Comparison of ENCODE assay signal across 2 cellular contexts in the genomic region with DNA sequence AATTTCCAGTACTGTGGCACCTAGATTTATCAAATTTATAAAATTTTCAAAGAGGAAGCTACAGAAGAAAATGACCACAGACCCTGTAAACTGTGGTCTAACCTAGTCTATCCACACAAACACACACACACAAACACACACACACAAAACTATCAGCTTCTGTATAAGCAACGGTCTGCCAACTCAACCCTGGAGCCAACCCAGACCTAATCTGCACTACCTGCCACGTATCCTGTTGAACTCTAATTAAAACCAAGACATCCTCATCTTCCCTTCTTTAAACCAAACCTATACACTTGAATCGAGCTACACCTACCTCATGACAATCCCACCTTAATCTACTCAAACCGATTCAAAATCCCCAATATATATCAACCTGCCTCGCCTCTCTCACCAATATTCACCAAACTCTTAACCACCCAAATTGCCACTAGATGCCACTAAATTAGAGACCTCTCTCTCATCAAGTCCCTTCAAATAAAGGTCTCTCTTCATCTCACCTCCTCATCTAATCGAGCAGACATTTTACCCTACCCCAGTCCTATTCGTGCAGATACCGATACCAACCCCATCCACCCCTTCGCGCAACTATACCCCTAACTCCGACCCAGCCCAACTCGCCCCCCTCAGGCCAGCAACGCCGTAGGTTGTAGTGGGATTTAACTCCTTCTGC.
TF ChIP-seq lines count a peak whose summit lies in the region.

No MANE protein-coding gene starts in this region.

TF ChIP-seq in SK-N-SH, 30 proteins besides CTCF, POLR2A, EP300 and RAD21 (continued from another document):
- TF ChIP-seq SMC3 (IDR thresholded peaks at IDR 0.05; ENCODE audit: low read depth, low read length), result no peak
- no peak for TF ChIP-seq POLR2AphosphoS5 (IDR thresholded peaks at IDR 0.05; ENCODE audit: low read depth, low read length)
- no peak for TF ChIP-seq ELF1 (IDR thresholded peaks at IDR 0.05)
- TF ChIP-seq YY1 (IDR thresholded peaks at IDR 0.05; ENCODE audit: low read depth), result no peak
- TF ChIP-seq, protein P1, sequence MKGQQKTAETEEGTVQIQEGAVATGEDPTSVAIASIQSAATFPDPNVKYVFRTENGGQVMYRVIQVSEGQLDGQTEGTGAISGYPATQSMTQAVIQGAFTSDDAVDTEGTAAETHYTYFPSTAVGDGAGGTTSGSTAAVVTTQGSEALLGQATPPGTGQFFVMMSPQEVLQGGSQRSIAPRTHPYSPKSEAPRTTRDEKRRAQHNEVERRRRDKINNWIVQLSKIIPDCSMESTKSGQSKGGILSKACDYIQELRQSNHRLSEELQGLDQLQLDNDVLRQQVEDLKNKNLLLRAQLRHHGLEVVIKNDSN (IDR thresholded peaks at IDR 0.05; ENCODE audit: borderline replicate concordance, low read depth), result no peak
- TF ChIP-seq TAF1 (IDR thresholded peaks at IDR 0.05; ENCODE audit: borderline replicate concordance, low read depth, low read length), result no peak
- TF ChIP-seq SIN3A (IDR thresholded peaks at IDR 0.05; ENCODE audit: borderline replicate concordance, low read depth, low read length), result no peak
- TF ChIP-seq NFIC (IDR thresholded peaks at IDR 0.05; ENCODE audit: borderline replicate concordance), result no peak
- TF ChIP-seq, protein P2, sequence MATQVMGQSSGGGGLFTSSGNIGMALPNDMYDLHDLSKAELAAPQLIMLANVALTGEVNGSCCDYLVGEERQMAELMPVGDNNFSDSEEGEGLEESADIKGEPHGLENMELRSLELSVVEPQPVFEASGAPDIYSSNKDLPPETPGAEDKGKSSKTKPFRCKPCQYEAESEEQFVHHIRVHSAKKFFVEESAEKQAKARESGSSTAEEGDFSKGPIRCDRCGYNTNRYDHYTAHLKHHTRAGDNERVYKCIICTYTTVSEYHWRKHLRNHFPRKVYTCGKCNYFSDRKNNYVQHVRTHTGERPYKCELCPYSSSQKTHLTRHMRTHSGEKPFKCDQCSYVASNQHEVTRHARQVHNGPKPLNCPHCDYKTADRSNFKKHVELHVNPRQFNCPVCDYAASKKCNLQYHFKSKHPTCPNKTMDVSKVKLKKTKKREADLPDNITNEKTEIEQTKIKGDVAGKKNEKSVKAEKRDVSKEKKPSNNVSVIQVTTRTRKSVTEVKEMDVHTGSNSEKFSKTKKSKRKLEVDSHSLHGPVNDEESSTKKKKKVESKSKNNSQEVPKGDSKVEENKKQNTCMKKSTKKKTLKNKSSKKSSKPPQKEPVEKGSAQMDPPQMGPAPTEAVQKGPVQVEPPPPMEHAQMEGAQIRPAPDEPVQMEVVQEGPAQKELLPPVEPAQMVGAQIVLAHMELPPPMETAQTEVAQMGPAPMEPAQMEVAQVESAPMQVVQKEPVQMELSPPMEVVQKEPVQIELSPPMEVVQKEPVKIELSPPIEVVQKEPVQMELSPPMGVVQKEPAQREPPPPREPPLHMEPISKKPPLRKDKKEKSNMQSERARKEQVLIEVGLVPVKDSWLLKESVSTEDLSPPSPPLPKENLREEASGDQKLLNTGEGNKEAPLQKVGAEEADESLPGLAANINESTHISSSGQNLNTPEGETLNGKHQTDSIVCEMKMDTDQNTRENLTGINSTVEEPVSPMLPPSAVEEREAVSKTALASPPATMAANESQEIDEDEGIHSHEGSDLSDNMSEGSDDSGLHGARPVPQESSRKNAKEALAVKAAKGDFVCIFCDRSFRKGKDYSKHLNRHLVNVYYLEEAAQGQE (IDR thresholded peaks at IDR 0.05; ENCODE audit: low read depth, low read length), result no peak
- no peak for TF ChIP-seq MEF2A (IDR thresholded peaks at IDR 0.05; ENCODE audit: borderline replicate concordance, low read depth)
- TF ChIP-seq, protein P3, sequence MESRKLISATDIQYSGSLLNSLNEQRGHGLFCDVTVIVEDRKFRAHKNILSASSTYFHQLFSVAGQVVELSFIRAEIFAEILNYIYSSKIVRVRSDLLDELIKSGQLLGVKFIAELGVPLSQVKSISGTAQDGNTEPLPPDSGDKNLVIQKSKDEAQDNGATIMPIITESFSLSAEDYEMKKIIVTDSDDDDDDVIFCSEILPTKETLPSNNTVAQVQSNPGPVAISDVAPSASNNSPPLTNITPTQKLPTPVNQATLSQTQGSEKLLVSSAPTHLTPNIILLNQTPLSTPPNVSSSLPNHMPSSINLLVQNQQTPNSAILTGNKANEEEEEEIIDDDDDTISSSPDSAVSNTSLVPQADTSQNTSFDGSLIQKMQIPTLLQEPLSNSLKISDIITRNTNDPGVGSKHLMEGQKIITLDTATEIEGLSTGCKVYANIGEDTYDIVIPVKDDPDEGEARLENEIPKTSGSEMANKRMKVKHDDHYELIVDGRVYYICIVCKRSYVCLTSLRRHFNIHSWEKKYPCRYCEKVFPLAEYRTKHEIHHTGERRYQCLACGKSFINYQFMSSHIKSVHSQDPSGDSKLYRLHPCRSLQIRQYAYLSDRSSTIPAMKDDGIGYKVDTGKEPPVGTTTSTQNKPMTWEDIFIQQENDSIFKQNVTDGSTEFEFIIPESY (IDR thresholded peaks at IDR 0.05; ENCODE audit: borderline replicate concordance, low read depth), result no peak
- TF ChIP-seq FOXJ3 (CRISPR knock-in tag; IDR thresholded peaks at IDR 0.05), result no peak

TF ChIP-seq in SK-N-SH treated with all-trans-retinoic acid at 6 μM for 48 hours, 23 proteins besides CTCF, POLR2A, EP300 and RAD21 (continued from another document):
- TF ChIP-seq, protein P4, sequence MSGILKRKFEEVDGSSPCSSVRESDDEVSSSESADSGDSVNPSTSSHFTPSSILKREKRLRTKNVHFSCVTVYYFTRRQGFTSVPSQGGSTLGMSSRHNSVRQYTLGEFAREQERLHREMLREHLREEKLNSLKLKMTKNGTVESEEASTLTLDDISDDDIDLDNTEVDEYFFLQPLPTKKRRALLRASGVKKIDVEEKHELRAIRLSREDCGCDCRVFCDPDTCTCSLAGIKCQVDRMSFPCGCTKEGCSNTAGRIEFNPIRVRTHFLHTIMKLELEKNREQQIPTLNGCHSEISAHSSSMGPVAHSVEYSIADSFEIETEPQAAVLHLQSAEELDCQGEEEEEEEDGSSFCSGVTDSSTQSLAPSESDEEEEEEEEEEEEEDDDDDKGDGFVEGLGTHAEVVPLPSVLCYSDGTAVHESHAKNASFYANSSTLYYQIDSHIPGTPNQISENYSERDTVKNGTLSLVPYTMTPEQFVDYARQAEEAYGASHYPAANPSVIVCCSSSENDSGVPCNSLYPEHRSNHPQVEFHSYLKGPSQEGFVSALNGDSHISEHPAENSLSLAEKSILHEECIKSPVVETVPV (CRISPR knock-in tag; IDR thresholded peaks at IDR 0.05), result no peak
- no peak for TF ChIP-seq ISL1 (CRISPR knock-in tag; IDR thresholded peaks at IDR 0.05)
- no peak for TF ChIP-seq BACH2 (CRISPR knock-in tag; IDR thresholded peaks at IDR 0.05; ENCODE audit: borderline replicate concordance)
- no peak for TF ChIP-seq ZFP3 (CRISPR knock-in tag; IDR thresholded peaks at IDR 0.05)
- TF ChIP-seq ESRRG (CRISPR knock-in tag; IDR thresholded peaks at IDR 0.05), result no peak
- no peak for TF ChIP-seq PPARA (CRISPR knock-in tag; IDR thresholded peaks at IDR 0.05; ENCODE audit: borderline replicate concordance)
- no peak for TF ChIP-seq ZNF70 (CRISPR knock-in tag; IDR thresholded peaks at IDR 0.05)
- TF ChIP-seq, protein P5, sequence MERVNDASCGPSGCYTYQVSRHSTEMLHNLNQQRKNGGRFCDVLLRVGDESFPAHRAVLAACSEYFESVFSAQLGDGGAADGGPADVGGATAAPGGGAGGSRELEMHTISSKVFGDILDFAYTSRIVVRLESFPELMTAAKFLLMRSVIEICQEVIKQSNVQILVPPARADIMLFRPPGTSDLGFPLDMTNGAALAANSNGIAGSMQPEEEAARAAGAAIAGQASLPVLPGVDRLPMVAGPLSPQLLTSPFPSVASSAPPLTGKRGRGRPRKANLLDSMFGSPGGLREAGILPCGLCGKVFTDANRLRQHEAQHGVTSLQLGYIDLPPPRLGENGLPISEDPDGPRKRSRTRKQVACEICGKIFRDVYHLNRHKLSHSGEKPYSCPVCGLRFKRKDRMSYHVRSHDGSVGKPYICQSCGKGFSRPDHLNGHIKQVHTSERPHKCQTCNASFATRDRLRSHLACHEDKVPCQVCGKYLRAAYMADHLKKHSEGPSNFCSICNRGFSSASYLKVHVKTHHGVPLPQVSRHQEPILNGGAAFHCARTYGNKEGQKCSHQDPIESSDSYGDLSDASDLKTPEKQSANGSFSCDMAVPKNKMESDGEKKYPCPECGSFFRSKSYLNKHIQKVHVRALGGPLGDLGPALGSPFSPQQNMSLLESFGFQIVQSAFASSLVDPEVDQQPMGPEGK (CRISPR knock-in tag; IDR thresholded peaks at IDR 0.05; ENCODE audit: borderline replicate concordance), result no peak
- TF ChIP-seq OSR1 (CRISPR knock-in tag; IDR thresholded peaks at IDR 0.05), result no peak
- TF ChIP-seq, protein P6, sequence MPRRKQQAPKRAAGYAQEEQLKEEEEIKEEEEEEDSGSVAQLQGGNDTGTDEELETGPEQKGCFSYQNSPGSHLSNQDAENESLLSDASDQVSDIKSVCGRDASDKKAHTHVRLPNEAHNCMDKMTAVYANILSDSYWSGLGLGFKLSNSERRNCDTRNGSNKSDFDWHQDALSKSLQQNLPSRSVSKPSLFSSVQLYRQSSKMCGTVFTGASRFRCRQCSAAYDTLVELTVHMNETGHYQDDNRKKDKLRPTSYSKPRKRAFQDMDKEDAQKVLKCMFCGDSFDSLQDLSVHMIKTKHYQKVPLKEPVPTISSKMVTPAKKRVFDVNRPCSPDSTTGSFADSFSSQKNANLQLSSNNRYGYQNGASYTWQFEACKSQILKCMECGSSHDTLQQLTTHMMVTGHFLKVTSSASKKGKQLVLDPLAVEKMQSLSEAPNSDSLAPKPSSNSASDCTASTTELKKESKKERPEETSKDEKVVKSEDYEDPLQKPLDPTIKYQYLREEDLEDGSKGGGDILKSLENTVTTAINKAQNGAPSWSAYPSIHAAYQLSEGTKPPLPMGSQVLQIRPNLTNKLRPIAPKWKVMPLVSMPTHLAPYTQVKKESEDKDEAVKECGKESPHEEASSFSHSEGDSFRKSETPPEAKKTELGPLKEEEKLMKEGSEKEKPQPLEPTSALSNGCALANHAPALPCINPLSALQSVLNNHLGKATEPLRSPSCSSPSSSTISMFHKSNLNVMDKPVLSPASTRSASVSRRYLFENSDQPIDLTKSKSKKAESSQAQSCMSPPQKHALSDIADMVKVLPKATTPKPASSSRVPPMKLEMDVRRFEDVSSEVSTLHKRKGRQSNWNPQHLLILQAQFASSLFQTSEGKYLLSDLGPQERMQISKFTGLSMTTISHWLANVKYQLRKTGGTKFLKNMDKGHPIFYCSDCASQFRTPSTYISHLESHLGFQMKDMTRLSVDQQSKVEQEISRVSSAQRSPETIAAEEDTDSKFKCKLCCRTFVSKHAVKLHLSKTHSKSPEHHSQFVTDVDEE (CRISPR knock-in tag; IDR thresholded peaks at IDR 0.05), result no peak
- TF ChIP-seq ZNF565 (CRISPR knock-in tag; conservative IDR thresholded peaks at IDR 0.05; ENCODE audit: low read depth), result no peak
- TF ChIP-seq GLIS3 (CRISPR knock-in tag; IDR thresholded peaks at IDR 0.05), result no peak
- TF ChIP-seq, protein P7, sequence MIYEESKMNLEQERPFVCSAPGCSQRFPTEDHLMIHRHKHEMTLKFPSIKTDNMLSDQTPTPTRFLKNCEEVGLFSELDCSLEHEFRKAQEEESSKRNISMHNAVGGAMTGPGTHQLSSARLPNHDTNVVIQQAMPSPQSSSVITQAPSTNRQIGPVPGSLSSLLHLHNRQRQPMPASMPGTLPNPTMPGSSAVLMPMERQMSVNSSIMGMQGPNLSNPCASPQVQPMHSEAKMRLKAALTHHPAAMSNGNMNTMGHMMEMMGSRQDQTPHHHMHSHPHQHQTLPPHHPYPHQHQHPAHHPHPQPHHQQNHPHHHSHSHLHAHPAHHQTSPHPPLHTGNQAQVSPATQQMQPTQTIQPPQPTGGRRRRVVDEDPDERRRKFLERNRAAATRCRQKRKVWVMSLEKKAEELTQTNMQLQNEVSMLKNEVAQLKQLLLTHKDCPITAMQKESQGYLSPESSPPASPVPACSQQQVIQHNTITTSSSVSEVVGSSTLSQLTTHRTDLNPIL (CRISPR knock-in tag; IDR thresholded peaks at IDR 0.05; ENCODE audit: low read depth), result no peak
- TF ChIP-seq TCF4 (CRISPR knock-in tag; IDR thresholded peaks at IDR 0.05; ENCODE audit: borderline replicate concordance), result no peak
- TF ChIP-seq SNAI2 (CRISPR knock-in tag; IDR thresholded peaks at IDR 0.05), result no peak
